In genomic region chr4:75745192-75745591, GRCh38 we compare ENCODE assay signal across 11 cellular contexts. TPM values are rescaled to one million over a fixed set of nuclear protein-coding genes. Genes with fewer than 3 reads are reported as not detected.
DNase-seq lines count a peak whose midpoint lies in the region; ATAC-seq and TF ChIP-seq lines count a peak whose summit lies in the region.
"Had no signal": no experiment of that assay in that cellular context is flagged by ENCODE, and none has a peak within 500 bp of the region (broad histone marks: within the 10 kb centered on the region; RNA-seq: fewer than 3 reads in every experiment).

No MANE protein-coding gene starts in this region.

- H3K36me3 Mint-ChIP-seq in progenitor cell of endocrine pancreas (ENCODE audit: insufficient read depth) (peaks cover 3% of the 10 kb centered on the region), T-helper 17 cell (ENCODE audit: low read depth) (peaks cover 3% of the 10 kb centered on the region)

- H3K4me3 ChIP-seq in fibroblast of pulmonary artery (replicated peaks; ENCODE audit: low read depth, low read length) (no peak overlapping the region), suprapubic skin (no peak overlapping the region)
- H3K4me3 ChIP-seq: upper lobe of left lung had no signal

- H3K27me3 ChIP-seq in suprapubic skin = no peaks in the 10 kb centered on the region
- H3K27me3 ChIP-seq: upper lobe of left lung had no signal

- no peak for TF ChIP-seq EP300 in suprapubic skin (IDR thresholded peaks at IDR 0.05)

- no peaks in the 10 kb centered on the region for H3K36me3 ChIP-seq in suprapubic skin
- H3K36me3 ChIP-seq: upper lobe of left lung had no signal

- H3K4me1 ChIP-seq in suprapubic skin = no peaks in the 10 kb centered on the region

- H3K4me3 Mint-ChIP-seq in progenitor cell of endocrine pancreas (ENCODE audit: low read depth) (no peak overlapping the region), T-helper 17 cell (no peak overlapping the region)
- H3K4me3 Mint-ChIP-seq: activated CD4-positive, alpha-beta T cell treated with anti-CD3 and anti-CD28 coated beads, Interleukin-2, amount 10 ng/mL, durations not matched to agents 24 days and 14 days had no signal

- peak; percentile 68 for DNase-seq in HCEC 1CT
- DNase-seq in SW480 (ENCODE audit: low spot score) = peak; percentile 11
- DNase-seq in fibroblast of pulmonary artery (ENCODE audit: low read depth) = peak; percentile 83
- DNase-seq in progenitor cell of endocrine pancreas (ENCODE audit: low spot score, unreplicated experiment) = no peak
- DNase-seq in suprapubic skin (ENCODE audit: low spot score in 2 of 2) = no peak
- DNase-seq in T-helper 17 cell = no peak
- DNase-seq in G401 (ENCODE audit: low spot score) = no peak
- DNase-seq: naive B cell, upper lobe of left lung had no signal

- H3K27me3 Mint-ChIP-seq in progenitor cell of endocrine pancreas = no peaks in the 10 kb centered on the region
- no peaks in the 10 kb centered on the region for H3K27me3 Mint-ChIP-seq in T-helper 17 cell
- H3K27me3 Mint-ChIP-seq: activated CD4-positive, alpha-beta T cell treated with anti-CD3 and anti-CD28 coated beads, Interleukin-2, amount 10 ng/mL, durations not matched to agents 24 days and 14 days; naive B cell had no signal

- H3K4me1 Mint-ChIP-seq in progenitor cell of endocrine pancreas (ENCODE audit: low read depth) (peaks cover 2% of the 10 kb centered on the region), T-helper 17 cell (peaks cover 14% of the 10 kb centered on the region)
- H3K4me1 Mint-ChIP-seq: activated CD4-positive, alpha-beta T cell treated with anti-CD3 and anti-CD28 coated beads, Interleukin-2, amount 10 ng/mL, durations not matched to agents 24 days and 14 days had no signal

- H3K9me3 ChIP-seq in suprapubic skin = no peaks in the 10 kb centered on the region
- no peaks in the 10 kb centered on the region for H3K9me3 ChIP-seq in T-helper 17 cell (ENCODE audit: control insufficient read depth, low read length, poor library complexity, severe bottlenecking)
- H3K9me3 ChIP-seq: upper lobe of left lung had no signal

- H3K27ac Mint-ChIP-seq in progenitor cell of endocrine pancreas = peak overlapping the region; percentile 1
- no peak overlapping the region for H3K27ac Mint-ChIP-seq in T-helper 17 cell
- H3K27ac Mint-ChIP-seq: activated CD4-positive, alpha-beta T cell treated with anti-CD3 and anti-CD28 coated beads, Interleukin-2, amount 10 ng/mL, durations not matched to agents 24 days and 14 days had no signal

- TF ChIP-seq POLR2A in suprapubic skin (IDR thresholded peaks at IDR 0.05) = no peak

- in situ Hi-C loops in G401 (cut with HindIII; ENCODE audit: low sequenced_read_pairs) = no loop called here

- no peaks in the 10 kb centered on the region for H3K9me3 Mint-ChIP-seq in progenitor cell of endocrine pancreas (ENCODE audit: low read depth)
- H3K9me3 Mint-ChIP-seq: activated CD4-positive, alpha-beta T cell treated with anti-CD3 and anti-CD28 coated beads, Interleukin-2, amount 10 ng/mL, durations not matched to agents 24 days and 14 days; naive B cell had no signal

- TF ChIP-seq CTCF in fibroblast of pulmonary artery (IDR thresholded peaks at IDR 0.05; ENCODE audit: low read length, missing control alignments) (no peak), progenitor cell of endocrine pancreas (IDR thresholded peaks at IDR 0.05; ENCODE audit: unreplicated experiment) (no peak), suprapubic skin (IDR thresholded peaks at IDR 0.05) (no peak)

- no peak overlapping the region for H3K27ac ChIP-seq in suprapubic skin
- H3K27ac ChIP-seq: upper lobe of left lung had no signal

- 76% methylated on average over 2 of the region's 2 CpGs for whole genome bisulfite sequencing in suprapubic skin

- ATAC-seq in T-helper 17 cell (no peak), HG03175 (IDR thresholded peaks at IDR 0.05; ENCODE audit: unreplicated experiment) (no peak)

RNA-seq across cellular contexts. Expression of gene USO1, which starts 20.8 kb away (rescaled TPM):
- total RNA-seq in progenitor cell of endocrine pancreas = 54.4 and 54.9 TPM in 2 replicates
- 10 to 100 TPM; 46.8 to 61.1 (median 55.2) TPM for total RNA-seq in suprapubic skin
- total RNA-seq in T-helper 17 cell = 10 to 100 TPM; 24.0 to 27.8 TPM
- total RNA-seq in G401 (2014; rRNA removed; shearing (Covaris generic)) = 41.4 and 65.0 TPM in 2 replicates

Comparison
In these comparisons a context has a peak if more than half of its experiments do, and no peak if none do; other contexts are left out.
1. DNase-seq: peak in HCEC 1CT (single experiment), SW480 (single experiment) and fibroblast of pulmonary artery (single experiment); none in progenitor cell of endocrine pancreas (single experiment), suprapubic skin (0 of 2), T-helper 17 cell (0 of 3) and G401 (single experiment).